16 cellular contexts compared by ENCODE assay signal in genomic region chr3:107260221-107260620, GRCh38.
"Had no signal": no experiment of that assay in that cellular context is flagged by ENCODE, and none has a peak within 500 bp of the region (broad histone marks: within the 10 kb centered on the region; RNA-seq: fewer than 3 reads in every experiment).

No MANE protein-coding gene starts in this region.

- H3K36me3 Mint-ChIP-seq: naive thymus-derived CD8-positive, alpha-beta T cell; stimulated activated memory B cell treated with anti-CD40 and anti-IgM and Interleukin-4, amounts not matched to agents 10 μg/mL and 1 μg/mL and 100 μg/mL, for 72 hours had no signal

- H3K27ac ChIP-seq: colonic mucosa, heart left ventricle, right lobe of liver, spleen, transverse colon had no signal

- H3K9me3 Mint-ChIP-seq: naive thymus-derived CD8-positive, alpha-beta T cell; stimulated activated memory B cell treated with anti-CD40 and anti-IgM and Interleukin-4, amounts not matched to agents 10 μg/mL and 1 μg/mL and 100 μg/mL, for 72 hours; stimulated activated naive CD8-positive, alpha-beta T cell treated with anti-CD3 and anti-CD28 coated beads, Interleukin-15, Interleukin-2, amounts not matched to agents 100 ng/mL and 50 ng/mL, for 24 hours had no signal

- ATAC-seq: heart left ventricle; mucosa of descending colon; naive thymus-derived CD8-positive, alpha-beta T cell; right lobe of liver; stimulated activated memory B cell treated with anti-CD40 and anti-IgM and Interleukin-4, amounts not matched to agents 10 μg/mL and 1 μg/mL and 100 μg/mL, for 72 hours had no signal

- H3K9me3 ChIP-seq: colonic mucosa, heart left ventricle, mucosa of descending colon, right lobe of liver, spleen, thoracic aorta, transverse colon had no signal

- H3K27me3 ChIP-seq: colonic mucosa, heart left ventricle, right lobe of liver, spleen, transverse colon had no signal

- H3K4me1 ChIP-seq: colonic mucosa, right lobe of liver had no signal

- H3K27ac Mint-ChIP-seq: naive thymus-derived CD8-positive, alpha-beta T cell; stimulated activated memory B cell treated with anti-CD40 and anti-IgM and Interleukin-4, amounts not matched to agents 10 μg/mL and 1 μg/mL and 100 μg/mL, for 72 hours; stimulated activated naive CD8-positive, alpha-beta T cell treated with anti-CD3 and anti-CD28 coated beads, Interleukin-15, Interleukin-2, amounts not matched to agents 100 ng/mL and 50 ng/mL, for 24 hours had no signal

- H3K36me3 ChIP-seq: colonic mucosa, heart left ventricle, right lobe of liver, spleen, thoracic aorta, transverse colon had no signal

- DNase-seq: colonic mucosa; effector CD4-positive, alpha-beta T cell; heart left ventricle; hippocampal formation; mammary epithelial cell; mucosa of descending colon; naive thymus-derived CD8-positive, alpha-beta T cell; right lobe of liver; spleen; stimulated activated CD4-positive, alpha-beta T cell treated with anti-CD3 and anti-CD28 coated beads, Interleukin-15, amount 100 ng/mL, for 24 hours; stimulated activated CD4-positive, alpha-beta T cell treated with anti-CD3 and anti-CD28 coated beads, Interleukin-1b, Interleukin-23, amount 100 ng/mL, for 48 hours; stimulated activated CD4-positive, alpha-beta T cell treated with anti-CD3 and anti-CD28 coated beads, Interleukin-4, amount 100 ng/mL, for 24 hours; transverse colon had no signal

- H3K4me3 ChIP-seq: colonic mucosa, heart left ventricle, mucosa of descending colon, right lobe of liver, spleen, thoracic aorta, transverse colon had no signal
